8 cellular contexts compared by ENCODE assay signal in the genomic region with DNA sequence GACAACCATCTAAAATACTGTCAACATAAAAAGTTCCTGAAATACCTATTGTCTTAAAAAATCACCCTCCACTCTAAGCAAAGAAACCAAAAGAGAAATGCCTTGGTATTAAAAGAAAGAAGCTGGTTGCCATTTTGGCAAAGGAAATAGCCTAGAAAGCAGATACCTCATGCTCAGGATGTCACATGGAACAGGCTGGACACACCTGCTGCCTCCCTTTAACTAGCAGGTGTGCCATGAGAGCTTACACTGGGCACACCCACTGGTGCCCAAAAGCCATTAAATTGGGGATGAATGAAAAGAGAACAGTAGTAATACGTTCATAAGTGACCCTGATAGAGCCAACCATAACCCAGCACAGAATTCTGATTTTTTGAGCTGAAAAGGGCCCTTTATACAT. TPM values are rescaled to one million over a fixed set of nuclear protein-coding genes. Genes with fewer than 3 reads are reported as not detected.
DNase-seq lines count a peak whose midpoint lies in the region; ATAC-seq and TF ChIP-seq lines count a peak whose summit lies in the region.

No MANE protein-coding gene starts in this region.

- H3K9me3 ChIP-seq in adrenal gland (replicated peaks in 1 of 3): no peaks in the 10 kb centered on the region

- TF ChIP-seq CTCF in adrenal gland (IDR thresholded peaks at IDR 0.05): no peak
- TF ChIP-seq CTCF in RWPE1 (conservative IDR thresholded peaks at IDR 0.05; ENCODE audit: low read depth): no peak

- DNase-seq in COR-L47 (lab: John Stamatoyannopoulos, UW) (peak; percentile 49), NCI-H1417 (lab: John Stamatoyannopoulos, UW) (peak; percentile 68 to 86 (median 73)), adrenal gland (no peak), erythroblast (lab: John Stamatoyannopoulos, UW) (no peak), RWPE1 (ENCODE audit: low spot score) (no peak)
- no peak for DNase-seq in natural killer cell treated with Interleukin-12 subunit alpha and Interleukin-12 subunit beta and Interleukin-15 and Interleukin-18, amount 100 ng/mL, for 72 hours (ENCODE audit: low spot score)

- TF ChIP-seq POLR2A in adrenal gland (IDR thresholded peaks at IDR 0.05) (no peak), erythroblast (IDR thresholded peaks at IDR 0.05; ENCODE audit: low read length) (no peak)

- 27 to 37% (median 35%) methylated on average over 1 of the region's 1 CpG for WGBS in adrenal gland, 4 donors

- intact Hi-C loops in adrenal gland (cut with DNase I): loop anchor here (10.0 kb wide), 1 partner anchor 95 kb away; no protein-coding TSS in a partner anchor

- no peaks in the 10 kb centered on the region for H3K27me3 ChIP-seq in adrenal gland

- H3K4me3 ChIP-seq in adrenal gland: peak overlapping the region in 2 of 4 donors; percentile 95 to 97

- H3K4me1 ChIP-seq in adrenal gland (replicated peaks in 1 of 2): peaks cover 30 to 33% of the 10 kb centered on the region in 2 donors

- peaks cover 25 to 37% of the 10 kb centered on the region in 2 donors for H3K4me1 Mint-ChIP-seq in natural killer cell treated with Interleukin-12 subunit alpha and Interleukin-12 subunit beta and Interleukin-15 and Interleukin-18, amount 100 ng/mL, for 72 hours (ENCODE audit: low read depth in 2 of 2)

- H3K9me3 Mint-ChIP-seq in natural killer cell treated with Interleukin-12 subunit alpha and Interleukin-12 subunit beta and Interleukin-15 and Interleukin-18, amount 100 ng/mL, for 72 hours: no peaks in the 10 kb centered on the region

- H3K36me3 ChIP-seq in adrenal gland (replicated peaks in 1 of 2): no peaks in the 10 kb centered on the region

- H3K27ac Mint-ChIP-seq in natural killer cell treated with Interleukin-12 subunit alpha and Interleukin-12 subunit beta and Interleukin-15 and Interleukin-18, amount 100 ng/mL, for 72 hours: peak overlapping the region; percentile 61 to 92

- POLR2A ChIA-PET in RWPE1 (lab: Yijun Ruan, JAX; ENCODE audit: low non-redundant PET): no interaction called here

- CTCF ChIA-PET in RWPE1 (lab: Yijun Ruan, JAX): interaction anchor here (0.7 to 0.8 kb wide), 2 partner anchors 57 to 407 kb away, joined by 3 to 6 read pairs; no protein-coding TSS in a partner anchor

- peak overlapping the region; percentile 97 for H3K4me3 Mint-ChIP-seq in natural killer cell treated with Interleukin-12 subunit alpha and Interleukin-12 subunit beta and Interleukin-15 and Interleukin-18, amount 100 ng/mL, for 72 hours

- H3K27ac ChIP-seq in adrenal gland (peak overlapping the region in 4 of 5 donors; percentile 66 to 91 (median 89)), RWPE1 (no peak overlapping the region)

- H3K27me3 Mint-ChIP-seq in natural killer cell treated with Interleukin-12 subunit alpha and Interleukin-12 subunit beta and Interleukin-15 and Interleukin-18, amount 100 ng/mL, for 72 hours: no peaks in the 10 kb centered on the region

- no peaks in the 10 kb centered on the region for H3K36me3 Mint-ChIP-seq in natural killer cell treated with Interleukin-12 subunit alpha and Interleukin-12 subunit beta and Interleukin-15 and Interleukin-18, amount 100 ng/mL, for 72 hours

- ATAC-seq in natural killer cell treated with Interleukin-12 subunit alpha and Interleukin-12 subunit beta and Interleukin-15 and Interleukin-18, amount 100 ng/mL, for 72 hours: no peak
- ATAC-seq in GM18870 (IDR thresholded peaks at IDR 0.05; ENCODE audit: unreplicated experiment) (no peak), GM19023 (IDR thresholded peaks at IDR 0.05; ENCODE audit: unreplicated experiment) (no peak)

RNA-seq across cellular contexts. Expression of a gene that starts 1.5 kb away (rescaled TPM):
- 100 to 1,000 TPM in 7 of 8 donors, 10 to 100 TPM in 1; 98.1 to 294 (median 145) TPM for total RNA-seq in adrenal gland
- polyA plus RNA-seq in adrenal gland: 100 to 1,000 TPM in 2 of 3 donors, 10 to 100 TPM in 1; 51.0 to 224 (median 104) TPM
- total RNA-seq in natural killer cell treated with Interleukin-12 subunit alpha and Interleukin-12 subunit beta and Interleukin-15 and Interleukin-18, amount 100 ng/mL, for 72 hours: 10 to 100 TPM; 18.6 to 32.9 TPM

Comparison
In these comparisons a context has a peak if more than half of its experiments do, and no peak if none do; other contexts are left out.
1. DNase-seq: peak in COR-L47 (single experiment) and NCI-H1417 (3 of 3); none in adrenal gland (0 of 7), natural killer cell treated with Interleukin-12 subunit alpha and Interleukin-12 subunit beta and Interleukin-15 and Interleukin-18, amount 100 ng/mL, for 72 hours (single experiment), erythroblast (0 of 2) and RWPE1 (single experiment).